Comparison of ENCODE assay signal across 8 cellular contexts in the genomic region with DNA sequence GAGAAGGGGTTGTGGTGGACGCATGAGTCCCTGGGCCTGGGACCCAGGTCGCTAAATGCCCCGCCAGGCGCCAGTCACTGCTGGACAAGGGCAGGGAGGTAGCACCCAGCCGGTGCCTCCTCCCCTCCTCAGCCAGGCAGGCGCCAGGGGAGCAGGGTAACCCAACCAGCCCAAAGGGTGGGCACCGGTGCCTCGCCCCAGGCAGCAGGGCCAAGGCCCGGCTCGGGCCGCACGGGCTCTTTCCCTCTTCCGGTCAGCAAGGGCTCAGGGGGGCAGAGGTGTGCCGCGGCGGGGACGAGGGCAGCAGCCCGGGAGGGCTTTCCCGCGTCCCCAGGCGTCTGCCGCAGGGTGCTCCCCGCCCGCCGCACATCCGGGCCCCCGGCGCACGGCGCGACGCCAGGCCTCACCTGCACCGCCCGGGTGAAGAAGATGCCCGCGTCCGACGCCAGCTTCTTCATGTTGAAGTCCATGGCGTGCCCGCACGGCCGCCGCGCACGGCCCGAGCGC. TPM values are rescaled to one million over a fixed set of nuclear protein-coding genes. Genes with fewer than 3 reads are reported as not detected.
DNase-seq lines count a peak whose midpoint lies in the region; ATAC-seq and TF ChIP-seq lines count a peak whose summit lies in the region.

No MANE protein-coding gene starts in this region.

- ATAC-seq in GM21717 (IDR thresholded peaks at IDR 0.05; ENCODE audit: unreplicated experiment) (peak; percentile 26), WTC11 (peak; percentile 10)

- in situ Hi-C loops in KBM-7 (cut with MboI; ENCODE audit: low pct_unique_long_range_greater_than_20kb, low sequenced_read_pairs): no loop called here

- peak overlapping the region; percentile 68 for H3K4me3 ChIP-seq in fibroblast of pulmonary artery (replicated peaks; ENCODE audit: low read depth, low read length)

- H3K9me3 Mint-ChIP-seq in WTC11 (no peaks in the 10 kb centered on the region), osteocyte (ENCODE audit: unreplicated experiment) (no peaks in the 10 kb centered on the region)

- CTCF ChIA-PET in WTC11 (lab: Charles Lee): interaction anchor here (0.5 to 2.2 kb wide), 60 partner anchors 9 to 859 kb away, joined by 3 to 28 read pairs (median 5); partner anchors contain the start of genes CRAT, DOLPP1, ENDOG and GOLGA2

- H3K4me3 Mint-ChIP-seq in WTC11: peak overlapping the region; percentile 83
- peak overlapping the region; percentile 80 for H3K4me3 Mint-ChIP-seq in osteocyte (ENCODE audit: unreplicated experiment)

- H3K27ac Mint-ChIP-seq in WTC11: no peak overlapping the region
- peak overlapping the region; percentile 79 for H3K27ac Mint-ChIP-seq in osteocyte (ENCODE audit: unreplicated experiment)

- H3K27me3 Mint-ChIP-seq in WTC11 (ENCODE audit: low read depth) (no peaks in the 10 kb centered on the region), osteocyte (ENCODE audit: unreplicated experiment) (no peaks in the 10 kb centered on the region)

- DNase-seq in NCI-H2081 (lab: John Stamatoyannopoulos, UW): peak; percentile 66 to 70
- DNase-seq in NCI-H2081 treated with DMSO at 0.1 percent for 48 hours (lab: John Stamatoyannopoulos, UW): no peak
- DNase-seq in KBM-7: peak; percentile 39
- DNase-seq in WTC11 (ENCODE audit: low spot score): no peak
- DNase-seq in fibroblast of pulmonary artery (ENCODE audit: low read depth): no peak
- DNase-seq in osteocyte (ENCODE audit: extremely low spot score, unreplicated experiment): no peak
- no peak for DNase-seq in HK-2 (ENCODE audit: unreplicated experiment)

- TF ChIP-seq CTCF in WTC11 (IDR thresholded peaks at IDR 0.05) (no peak), fibroblast of pulmonary artery (IDR thresholded peaks at IDR 0.05; ENCODE audit: low read length, missing control alignments) (no peak), osteocyte (IDR thresholded peaks at IDR 0.05) (no peak)

- POLR2A ChIA-PET in WTC11 (lab: Charles Lee): interaction anchor here (0.6 kb wide), 1 partner anchor 198 kb away, joined by 4 read pairs; the partner anchor contains the start of gene SPOUT1

- peaks cover 27% of the 10 kb centered on the region for H3K4me1 Mint-ChIP-seq in WTC11
- H3K4me1 Mint-ChIP-seq in osteocyte (ENCODE audit: unreplicated experiment): peaks cover 30% of the 10 kb centered on the region

- H3K36me3 Mint-ChIP-seq in WTC11 (no peaks in the 10 kb centered on the region), osteocyte (ENCODE audit: unreplicated experiment) (no peaks in the 10 kb centered on the region)

TF ChIP-seq in WTC11, 78 proteins besides CTCF, POLR2A, EP300 and RAD21 (continues in another document):
- TF ChIP-seq ESRRA (CRISPR knock-in tag; IDR thresholded peaks at IDR 0.05; ENCODE audit: borderline replicate concordance) (0 out of 2 replicates have a peak, but pooled peaks have one; percentile 17), ELF4 (CRISPR knock-in tag; IDR thresholded peaks at IDR 0.05; ENCODE audit: low read depth) (no peak), ETV6 (CRISPR knock-in tag; IDR thresholded peaks at IDR 0.05) (0 out of 2 replicates have a peak, but pooled peaks have one; percentile 59), RORB (CRISPR knock-in tag; IDR thresholded peaks at IDR 0.05) (no peak), NR1H2 (CRISPR knock-in tag; IDR thresholded peaks at IDR 0.05) (no peak), E2F5 (CRISPR knock-in tag; IDR thresholded peaks at IDR 0.05) (0 out of 2 replicates have a peak, but pooled peaks have one; percentile 35), FOXP4 (CRISPR knock-in tag; IDR thresholded peaks at IDR 0.05) (peak; percentile 25; the same call in 1 of the 2 replicates), CBFB (CRISPR knock-in tag; IDR thresholded peaks at IDR 0.05; ENCODE audit: low read depth) (no peak), NFE2L1 (CRISPR knock-in tag; IDR thresholded peaks at IDR 0.05) (0 out of 2 replicates have a peak, but pooled peaks have one; percentile 22), GTF2I (CRISPR knock-in tag; conservative IDR thresholded peaks at IDR 0.05) (peak; percentile 76; the same call in 1 of the 2 replicates), FOXJ3 (CRISPR knock-in tag; IDR thresholded peaks at IDR 0.05; ENCODE audit: borderline replicate concordance) (no peak), OVOL2 (CRISPR knock-in tag; IDR thresholded peaks at IDR 0.05; ENCODE audit: borderline replicate concordance) (no peak), MAX (CRISPR knock-in tag; IDR thresholded peaks at IDR 0.05) (peak; percentile 68; the same call in 1 of the 2 replicates)
- TF ChIP-seq, protein P1, sequence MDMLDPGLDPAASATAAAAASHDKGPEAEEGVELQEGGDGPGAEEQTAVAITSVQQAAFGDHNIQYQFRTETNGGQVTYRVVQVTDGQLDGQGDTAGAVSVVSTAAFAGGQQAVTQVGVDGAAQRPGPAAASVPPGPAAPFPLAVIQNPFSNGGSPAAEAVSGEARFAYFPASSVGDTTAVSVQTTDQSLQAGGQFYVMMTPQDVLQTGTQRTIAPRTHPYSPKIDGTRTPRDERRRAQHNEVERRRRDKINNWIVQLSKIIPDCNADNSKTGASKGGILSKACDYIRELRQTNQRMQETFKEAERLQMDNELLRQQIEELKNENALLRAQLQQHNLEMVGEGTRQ (CRISPR knock-in tag; IDR thresholded peaks at IDR 0.05): no peak
- TF ChIP-seq, protein P2, sequence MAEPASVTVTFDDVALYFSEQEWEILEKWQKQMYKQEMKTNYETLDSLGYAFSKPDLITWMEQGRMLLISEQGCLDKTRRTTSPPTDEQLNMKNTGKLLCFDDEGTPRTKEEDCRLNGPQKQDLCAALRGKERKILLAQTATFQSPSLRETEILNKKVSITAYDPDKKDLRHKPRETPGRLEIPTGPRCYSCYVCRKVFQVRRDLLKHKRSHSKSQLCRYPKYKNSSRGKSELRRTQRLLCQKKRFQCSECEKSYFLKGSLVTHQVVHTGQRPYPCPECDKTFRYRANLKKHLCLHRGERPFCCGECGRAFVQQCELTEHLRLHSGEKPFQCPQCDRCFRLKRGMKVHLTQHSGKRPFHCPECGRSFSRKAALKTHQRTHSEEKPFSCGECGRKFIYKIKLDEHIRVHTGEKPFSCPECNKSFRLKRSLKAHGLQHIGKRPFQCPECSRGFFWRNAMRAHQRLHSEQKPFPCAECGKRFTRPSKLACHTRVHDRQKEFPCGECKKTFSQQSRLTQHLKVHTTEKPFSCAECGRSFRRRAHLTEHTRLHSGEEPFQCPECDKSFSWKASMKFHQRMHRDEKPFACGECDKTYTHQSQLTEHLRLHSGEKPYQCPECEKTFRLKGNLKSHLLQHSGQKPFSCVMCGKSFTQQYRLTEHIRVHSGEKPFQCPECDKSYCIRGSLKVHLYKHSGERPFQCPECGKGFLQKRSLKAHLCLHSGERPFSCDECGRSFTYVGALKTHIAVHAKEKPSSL (CRISPR knock-in tag; conservative IDR thresholded peaks at IDR 0.05): no peak

RNA-seq across cellular contexts. Expression of gene SH3GLB2, which starts 0.4 kb away (rescaled TPM):
- total RNA-seq in WTC11 (2021) (59.7 to 65.7 TPM (median 62.9 TPM) in 3 replicates), osteocyte (105 and 113 TPM in 2 replicates)

RNA-seq across cellular contexts. Expression of gene MIGA2, which starts 8.7 kb away (rescaled TPM):
- total RNA-seq in WTC11 (2021): 39.9 to 61.7 TPM (median 48.0 TPM) in 3 replicates
- 27.5 and 29.9 TPM in 2 replicates for total RNA-seq in osteocyte

RNA-seq across cellular contexts. Expression of gene DOLPP1, which starts 53.2 kb away (rescaled TPM):
- 30.4 to 35.6 TPM (median 32.7 TPM) in 3 replicates for total RNA-seq in WTC11 (2021)
- total RNA-seq in osteocyte: 13.3 and 19.3 TPM in 2 replicates

Comparison
In these comparisons a context has a peak if more than half of its experiments do, and no peak if none do; other contexts are left out.
1. DNase-seq: peak in NCI-H2081 (2 of 2) and KBM-7 (single experiment); none in NCI-H2081 treated with DMSO at 0.1 percent for 48 hours (single experiment), WTC11 (single experiment), fibroblast of pulmonary artery (single experiment), osteocyte (single experiment) and HK-2 (single experiment).